8 cellular contexts compared by ENCODE assay signal in genomic region chr9:111038336-111039202, GRCh38. TPM values are rescaled to one million over a fixed set of nuclear protein-coding genes. Genes with fewer than 3 reads are reported as not detected.
DNase-seq lines count a peak whose midpoint lies in the region; ATAC-seq, FAIRE-seq and TF ChIP-seq lines count a peak whose summit lies in the region.

TSS of gene LPAR1 (minus strand) at chr9:111038470. CDS start at chr9:110972117, 66,353 bp downstream.

- FAIRE-seq in astrocyte (lab: Jason Lieb, UNC): no peak

- no peak for TF ChIP-seq CTCF in astrocyte (IDR thresholded peaks at IDR 0.05; ENCODE audit: insufficient read depth, low read depth, low read length)

- H3K9me3 ChIP-seq in astrocyte (ENCODE audit: insufficient read depth, low read depth, low read length): no peaks in the 10 kb centered on the region

- peak within 1 kb of the TSS; percentile 46 for H3K27ac ChIP-seq in astrocyte (ENCODE audit: low read depth, low read length)
- H3K27ac ChIP-seq in rectal smooth muscle tissue (ENCODE audit: low read depth, low read length): peak within 1 kb of the TSS; percentile 81

- H3K4me3 Mint-ChIP-seq in astrocyte (ENCODE audit: unreplicated experiment): peak within 1 kb of the TSS; percentile 90

- H3K4me1 Mint-ChIP-seq in astrocyte (ENCODE audit: low read depth, unreplicated experiment): peaks cover 7% of the 10 kb centered on the region

- H3K27me3 Mint-ChIP-seq in astrocyte (ENCODE audit: low read depth, unreplicated experiment): no peaks in the 10 kb centered on the region

- peaks cover 18% of the 10 kb centered on the region for H4K20me1 ChIP-seq in astrocyte (ENCODE audit: insufficient read depth, low read length)

- peak within 1 kb of the TSS; percentile 84 for H3K27ac Mint-ChIP-seq in astrocyte (ENCODE audit: unreplicated experiment)

- peaks cover 32% of the 10 kb centered on the region for H3K79me2 ChIP-seq in astrocyte (ENCODE audit: insufficient read depth, low read length)

- DNase-seq in astrocyte (ENCODE audit: low read depth) (peak; percentile 47), NCI-H526 treated with DMSO at 0.1 percent for 48 hours (lab: John Stamatoyannopoulos, UW) (no peak)

- H3K4me2 ChIP-seq in astrocyte (ENCODE audit: low read length): peak within 1 kb of the TSS; percentile 87

- no peaks in the 10 kb centered on the region for H3K36me3 Mint-ChIP-seq in astrocyte (ENCODE audit: low read depth, unreplicated experiment)

- H3K4me1 ChIP-seq in astrocyte (ENCODE audit: insufficient read depth, low read length) (peaks cover 12% of the 10 kb centered on the region), rectal smooth muscle tissue (ENCODE audit: control insufficient read depth, insufficient read depth, low read length) (no peaks in the 10 kb centered on the region)

- H3K4me3 ChIP-seq in astrocyte (ENCODE audit: insufficient read depth, low read depth, low read length) (peak within 1 kb of the TSS; percentile 74), iPS-11a (ENCODE audit: low read depth, low read length) (peak within 1 kb of the TSS; percentile 60), rectal smooth muscle tissue (ENCODE audit: low read length) (peak within 1 kb of the TSS; percentile 84)

- peak within 1 kb of the TSS; percentile 85 for H3K9ac ChIP-seq in astrocyte (ENCODE audit: low read length)
- H3K9ac ChIP-seq in rectal smooth muscle tissue (ENCODE audit: low read length): peak within 1 kb of the TSS; percentile 45

- peak within 1 kb of the TSS; percentile 80 for H2AFZ ChIP-seq in astrocyte (ENCODE audit: low read depth, low read length)

- ATAC-seq in GM18502 (IDR thresholded peaks at IDR 0.05; ENCODE audit: poor library complexity, unreplicated experiment) (peak; percentile 34), HG03521 (IDR thresholded peaks at IDR 0.05; ENCODE audit: unreplicated experiment) (peak; percentile 32), GM18517 (IDR thresholded peaks at IDR 0.05; ENCODE audit: unreplicated experiment) (no peak), HG03432 (IDR thresholded peaks at IDR 0.05; ENCODE audit: unreplicated experiment) (no peak)

- H3K36me3 ChIP-seq in astrocyte (ENCODE audit: insufficient read depth, low read length) (no peaks in the 10 kb centered on the region), rectal smooth muscle tissue (ENCODE audit: control insufficient read depth, insufficient read depth, low read length) (no peaks in the 10 kb centered on the region)

- H3K9me3 Mint-ChIP-seq in astrocyte (ENCODE audit: unreplicated experiment): no peaks in the 10 kb centered on the region

- no peaks in the 10 kb centered on the region for H3K27me3 ChIP-seq in astrocyte (ENCODE audit: insufficient read depth, low read length)
- no peaks in the 10 kb centered on the region for H3K27me3 ChIP-seq in rectal smooth muscle tissue (ENCODE audit: control insufficient read depth, insufficient read depth, low read length)

RNA-seq across cellular contexts. Expression of gene LPAR1, which starts in this region (rescaled TPM):
- total RNA-seq in astrocyte: 11.5 and 12.7 TPM in 2 replicates

Comparison
In these comparisons a context has a peak if more than half of its experiments do, and no peak if none do; other contexts are left out.
1. ATAC-seq: peak in GM18502 (single experiment) and HG03521 (single experiment); none in GM18517 (single experiment) and HG03432 (single experiment).
2. Peak in every context shown above with its lines, with median percentiles within 50 percentile points of each other: H3K4me3 ChIP-seq.